Comparison of ENCODE assay signal across 17 cellular contexts in the genomic region with DNA sequence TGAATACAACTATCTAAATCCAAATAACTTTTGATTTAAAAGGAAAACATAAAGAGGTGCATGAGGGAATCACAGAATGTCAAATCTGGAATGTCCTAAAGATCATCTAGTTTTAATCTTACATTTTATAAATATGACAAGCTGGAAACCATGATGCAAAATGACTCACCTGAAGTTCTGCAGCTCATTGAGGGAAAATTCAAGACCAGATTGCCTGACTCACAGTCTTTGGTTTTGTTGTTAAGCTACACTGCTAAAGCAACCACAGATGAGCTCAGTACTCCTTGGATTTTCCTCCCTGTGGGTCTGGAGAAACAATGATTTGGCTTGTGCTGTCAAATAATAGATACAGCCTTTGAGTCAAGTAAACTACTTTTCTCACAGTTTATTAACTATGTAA. TPM values are rescaled to one million over a fixed set of nuclear protein-coding genes. Genes with fewer than 3 reads are reported as not detected.
DNase-seq lines count a peak whose midpoint lies in the region; FAIRE-seq lines count a peak whose summit lies in the region.
"Had no signal": no experiment of that assay in that cellular context is flagged by ENCODE, and none has a peak within 500 bp of the region (broad histone marks: within the 10 kb centered on the region; RNA-seq: fewer than 3 reads in every experiment).

No MANE protein-coding gene starts in this region.

- H2BK120ac ChIP-seq in mesenchymal stem cell (ENCODE audit: low read depth, low read length): no peak overlapping the region

- no peak overlapping the region for H3K4ac ChIP-seq in mesenchymal stem cell (ENCODE audit: low read depth in 1 of 2, low read length in 2 of 2)

- no peak overlapping the region for H3K4me3 ChIP-seq in mesenchymal stem cell (ENCODE audit: insufficient read depth in 1 of 2, low read depth in 1 of 2, low read length in 2 of 2)
- H3K4me3 ChIP-seq: psoas muscle had no signal

- H4K8ac ChIP-seq in mesenchymal stem cell (ENCODE audit: low read length): no peak overlapping the region

- no peak overlapping the region for H2AFZ ChIP-seq in mesenchymal stem cell (ENCODE audit: low read depth, low read length)

- H3K18ac ChIP-seq in mesenchymal stem cell (ENCODE audit: low read depth in 1 of 2, low read length in 2 of 2): no peak overlapping the region

- no peak overlapping the region for H3K4me2 ChIP-seq in mesenchymal stem cell (ENCODE audit: low read length, poor library complexity, severe bottlenecking)

- H2BK15ac ChIP-seq in mesenchymal stem cell (ENCODE audit: low read depth, poor library complexity, severe bottlenecking): no peak overlapping the region

- in situ Hi-C loops in Caki2 (cut with HindIII; ENCODE audit: low pct_unique_long_range_greater_than_20kb, low sequenced_read_pairs): no loop called here

- FAIRE-seq in RCC 7860 (lab: Jason Lieb, UNC): peak; percentile 91
- FAIRE-seq: G401.6, GM18507, HepG2 had no signal

- H2AK5ac ChIP-seq in mesenchymal stem cell (ENCODE audit: low read length, severe bottlenecking): no peak overlapping the region

- H3K79me1 ChIP-seq in mesenchymal stem cell (replicated peaks; ENCODE audit: low read length, poor library complexity, severe bottlenecking): peaks cover 1% of the 10 kb centered on the region

- DNase-seq in Caki2 (ENCODE audit: low read depth) (peak; percentile 74), RCC 7860 (ENCODE audit: low spot score) (peak; percentile 86), dermis blood vessel endothelial cell (peak; percentile 46), mesenchymal stem cell (peak; percentile 79), hippocampal formation (lab: John Stamatoyannopoulos, UW) (no peak), COLO668 (lab: John Stamatoyannopoulos, UW; ENCODE audit: unreplicated experiment) (no peak), epidermal melanocyte (ENCODE audit: insufficient read length, low spot score) (no peak), NCI-H1417 (lab: John Stamatoyannopoulos, UW) (no peak)
- DNase-seq: NCI-H1436 treated with DMSO at 0.1 percent for 48 hours; NCI-H524 treated with DMSO at 0.1 percent for 48 hours; psoas muscle; Right ventricle myocardium superior; stimulated activated CD4-positive, alpha-beta T cell treated with anti-CD3 and anti-CD28 coated beads, Interleukin-4, amount 100 ng/mL, for 4 hours; stimulated activated naive CD8-positive, alpha-beta T cell treated with anti-CD3 and anti-CD28 coated beads, Interleukin-15, Interleukin-2, amounts not matched to agents 100 U/mL and 50 U/mL, for 24 hours had no signal

- H3K9me3 ChIP-seq in mesenchymal stem cell (ENCODE audit: control insufficient read depth, low read length): no peaks in the 10 kb centered on the region
- H3K9me3 ChIP-seq: psoas muscle had no signal

- H3K9ac ChIP-seq in mesenchymal stem cell (ENCODE audit: low read length): peak overlapping the region; percentile 70

- H2BK12ac ChIP-seq in mesenchymal stem cell (ENCODE audit: low read length in 2 of 2): no peak overlapping the region

- no peak overlapping the region for H3K14ac ChIP-seq in mesenchymal stem cell (ENCODE audit: low read length in 2 of 2)

- peaks cover 3% of the 10 kb centered on the region for H3K4me1 ChIP-seq in mesenchymal stem cell (ENCODE audit: control insufficient read depth, insufficient read depth, low read depth, low read length)
- H3K4me1 ChIP-seq: psoas muscle had no signal

- H4K91ac ChIP-seq in mesenchymal stem cell (ENCODE audit: low read length): no peak overlapping the region

- no peak overlapping the region for H2BK5ac ChIP-seq in mesenchymal stem cell (ENCODE audit: low read depth, low read length, poor library complexity, severe bottlenecking)

- no peaks in the 10 kb centered on the region for H3K27me3 ChIP-seq in mesenchymal stem cell (ENCODE audit: control insufficient read depth in 1 of 2, insufficient read depth in 1 of 2, low read length in 2 of 2)

- no peaks in the 10 kb centered on the region for H3K36me3 ChIP-seq in mesenchymal stem cell (ENCODE audit: control insufficient read depth in 1 of 2, insufficient read depth in 2 of 2, low read depth in 1 of 2, low read length in 2 of 2)

- peak overlapping the region; percentile 32 for H3K27ac ChIP-seq in mesenchymal stem cell (ENCODE audit: low read length, poor library complexity, severe bottlenecking)
- H3K27ac ChIP-seq: psoas muscle had no signal

- H3K23ac ChIP-seq in mesenchymal stem cell (ENCODE audit: low read length in 2 of 2): no peak overlapping the region

RNA-seq across cellular contexts. Expression of gene EDIL3, which starts 19.1 kb away (rescaled TPM):
- total RNA-seq in Caki2 (2014; rRNA removed; shearing (Covaris generic); ENCODE audit: low replicate concordance): 89.1 and 127 TPM in 2 replicates
- 0.65 and 1.5 TPM in 2 replicates for total RNA-seq in dermis blood vessel endothelial cell
- 166 TPM for polyA plus RNA-seq in mesenchymal stem cell (2013, experiment 1 of 2)
- polyA plus RNA-seq in mesenchymal stem cell (2013, experiment 2 of 2): 180 TPM
- total RNA-seq: HepG2 had no signal

Comparison
In these comparisons a context has a peak if more than half of its experiments do, and no peak if none do; other contexts are left out.
1. DNase-seq: peak in Caki2 (single experiment), RCC 7860 (single experiment), dermis blood vessel endothelial cell (single experiment) and mesenchymal stem cell (single experiment); none in hippocampal formation (0 of 2), COLO668 (single experiment), epidermal melanocyte (single experiment) and NCI-H1417 (0 of 3).
2. RNA of gene EDIL3, which starts 19.1 kb away (total RNA-seq): 89.1 to 127 TPM in Caki2; 0.65 to 1.5 TPM in dermis blood vessel endothelial cell; every median in the first group is over 10 times any median in the second.